ENCODE assay signal across 8 cellular contexts in the genomic region with DNA sequence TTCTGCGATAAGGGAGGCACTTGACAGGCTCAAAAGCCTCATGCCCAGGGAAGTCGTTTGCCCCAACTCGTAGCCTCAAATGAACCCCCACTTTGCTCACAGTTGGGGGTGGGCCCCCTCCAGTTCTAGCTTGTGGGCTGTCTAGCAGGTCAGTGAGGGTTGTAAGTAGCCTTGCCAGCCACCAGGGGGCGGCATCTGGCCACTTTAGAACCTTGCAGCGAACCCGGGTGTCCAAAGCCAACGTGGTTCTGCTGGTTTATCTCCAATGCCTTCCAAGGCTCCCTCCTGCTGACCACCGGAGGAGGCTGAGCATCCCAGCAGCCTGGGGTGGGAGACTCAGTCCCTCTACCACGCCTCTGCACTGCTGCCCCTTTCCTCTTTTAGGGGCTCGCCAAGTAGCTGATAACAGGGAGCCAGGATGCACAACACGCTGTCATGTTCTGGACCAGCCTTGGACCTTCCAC. TPM values are rescaled to one million over a fixed set of nuclear protein-coding genes. Genes with fewer than 3 reads are reported as not detected.
DNase-seq lines count a peak whose midpoint lies in the region; ATAC-seq and TF ChIP-seq lines count a peak whose summit lies in the region.

No MANE protein-coding gene starts in this region.

- POLR2A ChIA-PET in T-cell (lab: Charles Lee) = no interaction called here

- no peak for TF ChIP-seq POLR2A in sigmoid colon (IDR thresholded peaks at IDR 0.05)

- H3K27me3 ChIP-seq in right cardiac atrium (ENCODE audit: control insufficient read depth, insufficient read depth) (no peaks in the 10 kb centered on the region), sigmoid colon (no peaks in the 10 kb centered on the region)

- H3K27ac ChIP-seq in right cardiac atrium (ENCODE audit: low read length) = no peak overlapping the region
- H3K27ac ChIP-seq in sigmoid colon = no peak overlapping the region

- H3K36me3 ChIP-seq in sigmoid colon = no peaks in the 10 kb centered on the region

- WGBS in right cardiac atrium = 12% methylated on average over 11 of the region's 11 CpGs
- 14 to 20% methylated on average over 11 of the region's 11 CpGs for WGBS in sigmoid colon, 2 donors

- H3K9me3 Mint-ChIP-seq in T-cell = no peaks in the 10 kb centered on the region

- H3K4me1 ChIP-seq in right cardiac atrium (ENCODE audit: control insufficient read depth, insufficient read depth, low read length) (no peaks in the 10 kb centered on the region), sigmoid colon (peaks cover 0 to 10% (median 7%) of the 10 kb centered on the region in 4 donors)

- CTCF ChIA-PET in T-cell (lab: Charles Lee) = interaction anchor here (0.6 to 2.1 kb wide), 6 partner anchors 9 to 1140 kb away, joined by 3 to 9 read pairs (median 3); no protein-coding TSS in a partner anchor

- H3K36me3 Mint-ChIP-seq in T-cell = no peaks in the 10 kb centered on the region

- intact Hi-C loops in right cardiac atrium (cut with DNase I) (no loop called here), sigmoid colon (cut with DNase I) (loop anchor here (2.0 kb wide), 1 partner anchor 97 kb away; no protein-coding TSS in a partner anchor)

- no peaks in the 10 kb centered on the region for H3K9me3 ChIP-seq in right cardiac atrium (ENCODE audit: control insufficient read depth, low read length)
- no peaks in the 10 kb centered on the region for H3K9me3 ChIP-seq in sigmoid colon

- peak; percentile 64 to 89 (median 78) for TF ChIP-seq CTCF in sigmoid colon (IDR thresholded peaks at IDR 0.05)

- H3K27ac Mint-ChIP-seq in T-cell = no peak overlapping the region

- no peak overlapping the region for H3K4me3 Mint-ChIP-seq in T-cell

- ATAC-seq in GM21515 (IDR thresholded peaks at IDR 0.05; ENCODE audit: unreplicated experiment) (peak; percentile 71), T-cell (replicated peaks in 1 of 4) (peak; percentile 87 to 96 (median 91)), right cardiac atrium (peak; percentile 79 to 85)

- peak; percentile 66 for DNase-seq in COLO829 (ENCODE audit: low spot score)
- peak; percentile 50 for DNase-seq in M059J (ENCODE audit: low read depth)
- DNase-seq in T-cell = peak; percentile 35 to 74 (median 63)
- peak; percentile 58 for DNase-seq in amniotic epithelial cell (ENCODE audit: low read depth)
- DNase-seq in right cardiac atrium = peak; percentile 74 to 88 (median 79)
- DNase-seq in sigmoid colon = peak; percentile 87
- DNase-seq in GF-D8 (lab: John Stamatoyannopoulos, UW) = no peak

- peaks cover 0 to 8% of the 10 kb centered on the region in 2 donors for H3K27me3 Mint-ChIP-seq in T-cell

- H3K4me1 Mint-ChIP-seq in T-cell = peaks cover 5 to 11% (median 5%) of the 10 kb centered on the region in 3 donors

- H3K4me3 ChIP-seq in right cardiac atrium (ENCODE audit: low read length) = no peak overlapping the region
- H3K4me3 ChIP-seq in sigmoid colon = no peak overlapping the region

- TF ChIP-seq EP300 in sigmoid colon (IDR thresholded peaks at IDR 0.05) = no peak

RNA-seq across cellular contexts. Expression of a gene that starts 9.2 kb away (rescaled TPM):
- 11.3 and 17.4 TPM in 2 replicates for total RNA-seq in M059J (2014; rRNA removed; shearing (Covaris generic))
- total RNA-seq in T-cell (10 to 100 TPM; 24.7 to 42.7 (median 34.4) TPM), right cardiac atrium (10 to 100 TPM; 20.1 to 26.7 (median 20.5) TPM), sigmoid colon (10 to 100 TPM; 29.1 to 41.3 (median 38.0) TPM)
- polyA plus RNA-seq in right cardiac atrium (7.3 TPM), sigmoid colon (10 to 100 TPM in 1 of 3 donors, 1 to 10 TPM in 2; 7.2 to 10.5 (median 7.2) TPM)

RNA-seq across cellular contexts. Expression of a gene that starts 43.0 kb away (rescaled TPM):
- 5.6 and 12.6 TPM in 2 replicates for total RNA-seq in M059J (2014; rRNA removed; shearing (Covaris generic))
- total RNA-seq in T-cell (100 to 1,000 TPM in 1 of 5 donors, 10 to 100 TPM in 4; 55.7 to 102 (median 87.3) TPM), right cardiac atrium (10 to 100 TPM; 63.4 to 93.0 (median 89.8) TPM), sigmoid colon (10 to 100 TPM; 25.8 to 44.5 (median 33.1) TPM)
- polyA plus RNA-seq in right cardiac atrium (125 TPM), sigmoid colon (10 to 100 TPM; 45.0 to 86.1 (median 73.8) TPM)
